Comparison of ENCODE assay signal across 1 cellular context in the genomic region with DNA sequence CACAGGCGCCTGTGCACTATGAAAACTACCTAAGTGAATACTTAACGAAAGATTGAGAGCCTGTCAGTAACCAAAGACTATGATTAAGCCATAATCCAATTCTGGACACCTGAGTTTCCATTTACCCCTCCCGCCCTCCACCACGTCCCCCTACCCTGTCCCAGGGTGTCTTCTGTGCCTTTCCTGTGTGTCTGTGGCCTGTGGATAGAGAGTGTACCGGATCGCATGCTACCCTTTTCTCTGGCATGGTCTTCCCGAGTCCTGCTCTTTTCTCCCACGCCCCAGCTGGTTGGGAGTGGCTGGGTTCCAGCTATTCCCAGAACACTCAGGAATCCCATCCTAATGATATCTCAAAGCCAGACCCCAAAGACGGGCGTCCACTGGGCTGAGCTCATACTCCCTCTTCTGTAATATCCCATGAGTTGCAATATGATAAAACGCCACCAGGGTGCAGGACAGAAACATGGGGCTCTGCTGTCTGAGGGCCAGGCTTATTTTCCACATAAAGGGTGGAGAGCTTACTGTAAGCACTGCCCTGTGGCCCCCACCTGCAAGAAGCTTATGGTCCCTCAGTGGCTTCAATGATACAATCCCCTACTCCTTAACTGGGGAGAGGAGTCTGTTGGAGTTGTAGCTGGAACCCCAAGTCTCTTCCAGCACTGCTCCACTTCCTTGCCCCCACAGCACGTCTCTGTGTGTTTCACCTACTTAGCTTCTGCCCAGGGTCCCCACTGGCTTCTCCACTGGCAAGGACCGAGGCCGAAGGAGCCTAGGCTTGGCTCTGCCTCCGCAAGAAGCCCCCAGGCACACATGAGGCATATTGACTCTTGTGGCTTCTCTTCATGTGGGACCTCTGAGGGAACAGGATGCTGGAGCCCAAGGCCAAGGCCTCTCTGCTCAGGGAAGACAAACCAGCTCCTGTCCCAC.
A peak's percentile ranks its signal among the peaks of the same experiment; 100 is the strongest.
TF ChIP-seq lines count a peak whose summit lies in the region.

No MANE protein-coding gene starts in this region.

TF ChIP-seq in GM12878, 131 proteins besides CTCF, POLR2A, EP300 and RAD21:
- TF ChIP-seq, protein P1, sequence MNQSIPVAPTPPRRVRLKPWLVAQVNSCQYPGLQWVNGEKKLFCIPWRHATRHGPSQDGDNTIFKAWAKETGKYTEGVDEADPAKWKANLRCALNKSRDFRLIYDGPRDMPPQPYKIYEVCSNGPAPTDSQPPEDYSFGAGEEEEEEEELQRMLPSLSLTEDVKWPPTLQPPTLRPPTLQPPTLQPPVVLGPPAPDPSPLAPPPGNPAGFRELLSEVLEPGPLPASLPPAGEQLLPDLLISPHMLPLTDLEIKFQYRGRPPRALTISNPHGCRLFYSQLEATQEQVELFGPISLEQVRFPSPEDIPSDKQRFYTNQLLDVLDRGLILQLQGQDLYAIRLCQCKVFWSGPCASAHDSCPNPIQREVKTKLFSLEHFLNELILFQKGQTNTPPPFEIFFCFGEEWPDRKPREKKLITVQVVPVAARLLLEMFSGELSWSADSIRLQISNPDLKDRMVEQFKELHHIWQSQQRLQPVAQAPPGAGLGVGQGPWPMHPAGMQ (IDR thresholded peaks at IDR 0.05; ENCODE audit: borderline replicate concordance) = no peak
- TF ChIP-seq, protein P2, sequence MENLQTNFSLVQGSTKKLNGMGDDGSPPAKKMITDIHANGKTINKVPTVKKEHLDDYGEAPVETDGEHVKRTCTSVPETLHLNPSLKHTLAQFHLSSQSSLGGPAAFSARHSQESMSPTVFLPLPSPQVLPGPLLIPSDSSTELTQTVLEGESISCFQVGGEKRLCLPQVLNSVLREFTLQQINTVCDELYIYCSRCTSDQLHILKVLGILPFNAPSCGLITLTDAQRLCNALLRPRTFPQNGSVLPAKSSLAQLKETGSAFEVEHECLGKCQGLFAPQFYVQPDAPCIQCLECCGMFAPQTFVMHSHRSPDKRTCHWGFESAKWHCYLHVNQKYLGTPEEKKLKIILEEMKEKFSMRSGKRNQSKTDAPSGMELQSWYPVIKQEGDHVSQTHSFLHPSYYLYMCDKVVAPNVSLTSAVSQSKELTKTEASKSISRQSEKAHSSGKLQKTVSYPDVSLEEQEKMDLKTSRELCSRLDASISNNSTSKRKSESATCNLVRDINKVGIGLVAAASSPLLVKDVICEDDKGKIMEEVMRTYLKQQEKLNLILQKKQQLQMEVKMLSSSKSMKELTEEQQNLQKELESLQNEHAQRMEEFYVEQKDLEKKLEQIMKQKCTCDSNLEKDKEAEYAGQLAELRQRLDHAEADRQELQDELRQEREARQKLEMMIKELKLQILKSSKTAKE (IDR thresholded peaks at IDR 0.05; ENCODE audit: low read depth, poor library complexity, severe bottlenecking) = no peak
- TF ChIP-seq SMC3 (IDR thresholded peaks at IDR 0.05; ENCODE audit: borderline replicate concordance, low read length) (peak; percentile 69; the same call in 1 of the 2 replicates), IKZF1 (conservative IDR thresholded peaks at IDR 0.05) (no peak), NR2F1 (conservative IDR thresholded peaks at IDR 0.05) (no peak), YY1 (IDR thresholded peaks at IDR 0.05; ENCODE audit: low read depth, low read length) (peak; percentile 41; the same call in 1 of the 2 replicates), LARP7 (IDR thresholded peaks at IDR 0.05) (no peak), SIN3A (IDR thresholded peaks at IDR 0.05; ENCODE audit: low read depth, low read length) (no peak), HDAC6 (IDR thresholded peaks at IDR 0.05; ENCODE audit: unreplicated experiment) (no peak)
- TF ChIP-seq, protein P3, sequence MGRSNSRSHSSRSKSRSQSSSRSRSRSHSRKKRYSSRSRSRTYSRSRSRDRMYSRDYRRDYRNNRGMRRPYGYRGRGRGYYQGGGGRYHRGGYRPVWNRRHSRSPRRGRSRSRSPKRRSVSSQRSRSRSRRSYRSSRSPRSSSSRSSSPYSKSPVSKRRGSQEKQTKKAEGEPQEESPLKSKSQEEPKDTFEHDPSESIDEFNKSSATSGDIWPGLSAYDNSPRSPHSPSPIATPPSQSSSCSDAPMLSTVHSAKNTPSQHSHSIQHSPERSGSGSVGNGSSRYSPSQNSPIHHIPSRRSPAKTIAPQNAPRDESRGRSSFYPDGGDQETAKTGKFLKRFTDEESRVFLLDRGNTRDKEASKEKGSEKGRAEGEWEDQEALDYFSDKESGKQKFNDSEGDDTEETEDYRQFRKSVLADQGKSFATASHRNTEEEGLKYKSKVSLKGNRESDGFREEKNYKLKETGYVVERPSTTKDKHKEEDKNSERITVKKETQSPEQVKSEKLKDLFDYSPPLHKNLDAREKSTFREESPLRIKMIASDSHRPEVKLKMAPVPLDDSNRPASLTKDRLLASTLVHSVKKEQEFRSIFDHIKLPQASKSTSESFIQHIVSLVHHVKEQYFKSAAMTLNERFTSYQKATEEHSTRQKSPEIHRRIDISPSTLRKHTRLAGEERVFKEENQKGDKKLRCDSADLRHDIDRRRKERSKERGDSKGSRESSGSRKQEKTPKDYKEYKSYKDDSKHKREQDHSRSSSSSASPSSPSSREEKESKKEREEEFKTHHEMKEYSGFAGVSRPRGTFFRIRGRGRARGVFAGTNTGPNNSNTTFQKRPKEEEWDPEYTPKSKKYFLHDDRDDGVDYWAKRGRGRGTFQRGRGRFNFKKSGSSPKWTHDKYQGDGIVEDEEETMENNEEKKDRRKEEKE (IDR thresholded peaks at IDR 0.05) = no peak
- TF ChIP-seq, protein P4, sequence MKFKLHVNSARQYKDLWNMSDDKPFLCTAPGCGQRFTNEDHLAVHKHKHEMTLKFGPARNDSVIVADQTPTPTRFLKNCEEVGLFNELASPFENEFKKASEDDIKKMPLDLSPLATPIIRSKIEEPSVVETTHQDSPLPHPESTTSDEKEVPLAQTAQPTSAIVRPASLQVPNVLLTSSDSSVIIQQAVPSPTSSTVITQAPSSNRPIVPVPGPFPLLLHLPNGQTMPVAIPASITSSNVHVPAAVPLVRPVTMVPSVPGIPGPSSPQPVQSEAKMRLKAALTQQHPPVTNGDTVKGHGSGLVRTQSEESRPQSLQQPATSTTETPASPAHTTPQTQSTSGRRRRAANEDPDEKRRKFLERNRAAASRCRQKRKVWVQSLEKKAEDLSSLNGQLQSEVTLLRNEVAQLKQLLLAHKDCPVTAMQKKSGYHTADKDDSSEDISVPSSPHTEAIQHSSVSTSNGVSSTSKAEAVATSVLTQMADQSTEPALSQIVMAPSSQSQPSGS (IDR thresholded peaks at IDR 0.05; ENCODE audit: low read length) = no peak
